ENCODE assay signal across 1 cellular context in the genomic region with DNA sequence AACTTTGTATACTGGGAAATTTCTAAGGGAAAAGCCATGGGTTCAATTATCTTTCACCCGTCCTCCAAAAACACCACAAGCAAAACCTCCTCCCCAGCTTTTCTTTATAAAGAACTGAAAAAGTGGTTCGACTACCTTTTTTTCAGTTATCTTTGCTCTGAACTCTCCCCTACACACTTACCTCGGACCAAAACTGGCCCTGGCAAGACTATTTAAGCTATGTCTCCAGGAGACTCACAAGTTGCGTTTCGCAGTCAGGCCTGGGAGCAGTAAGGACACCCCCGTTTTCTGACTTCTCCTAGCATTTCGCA.
TF ChIP-seq lines count a peak whose summit lies in the region.

No MANE protein-coding gene starts in this region.

TF ChIP-seq in K562, 482 proteins besides CTCF, POLR2A, EP300 and RAD21 (continued from another document):
- TF ChIP-seq, protein P1, sequence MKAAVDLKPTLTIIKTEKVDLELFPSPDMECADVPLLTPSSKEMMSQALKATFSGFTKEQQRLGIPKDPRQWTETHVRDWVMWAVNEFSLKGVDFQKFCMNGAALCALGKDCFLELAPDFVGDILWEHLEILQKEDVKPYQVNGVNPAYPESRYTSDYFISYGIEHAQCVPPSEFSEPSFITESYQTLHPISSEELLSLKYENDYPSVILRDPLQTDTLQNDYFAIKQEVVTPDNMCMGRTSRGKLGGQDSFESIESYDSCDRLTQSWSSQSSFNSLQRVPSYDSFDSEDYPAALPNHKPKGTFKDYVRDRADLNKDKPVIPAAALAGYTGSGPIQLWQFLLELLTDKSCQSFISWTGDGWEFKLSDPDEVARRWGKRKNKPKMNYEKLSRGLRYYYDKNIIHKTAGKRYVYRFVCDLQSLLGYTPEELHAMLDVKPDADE (conservative IDR thresholded peaks at IDR 0.05; ENCODE audit: control insufficient read depth, low read depth, low read length), result no peak
- TF ChIP-seq CREM (IDR thresholded peaks at IDR 0.05; ENCODE audit: low read depth) (no peak), PML (IDR thresholded peaks at IDR 0.05; ENCODE audit: low read length) (no peak), KLF1 (tag; IDR thresholded peaks at IDR 0.05) (no peak), KAT7 (CRISPR knock-in tag; IDR thresholded peaks at IDR 0.05; ENCODE audit: borderline replicate concordance) (peak; percentile 64; the same call in 1 of the 2 replicates), NFRKB (IDR thresholded peaks at IDR 0.05; ENCODE audit: low read depth) (no peak), BRD4 (IDR thresholded peaks at IDR 0.05) (no peak)
- TF ChIP-seq, protein P2, sequence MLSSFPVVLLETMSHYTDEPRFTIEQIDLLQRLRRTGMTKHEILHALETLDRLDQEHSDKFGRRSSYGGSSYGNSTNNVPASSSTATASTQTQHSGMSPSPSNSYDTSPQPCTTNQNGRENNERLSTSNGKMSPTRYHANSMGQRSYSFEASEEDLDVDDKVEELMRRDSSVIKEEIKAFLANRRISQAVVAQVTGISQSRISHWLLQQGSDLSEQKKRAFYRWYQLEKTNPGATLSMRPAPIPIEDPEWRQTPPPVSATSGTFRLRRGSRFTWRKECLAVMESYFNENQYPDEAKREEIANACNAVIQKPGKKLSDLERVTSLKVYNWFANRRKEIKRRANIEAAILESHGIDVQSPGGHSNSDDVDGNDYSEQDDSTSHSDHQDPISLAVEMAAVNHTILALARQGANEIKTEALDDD (IDR thresholded peaks at IDR 0.05), result 0 out of 2 replicates have a peak, but pooled peaks have one; percentile 10
TF ChIP-seq in K562: peak in this region for 2.
